In genomic region chrX:119235872-119236598, GRCh38 we compare ENCODE assay signal across 8 cellular contexts. TPM values are rescaled to one million over a fixed set of nuclear protein-coding genes. Genes with fewer than 3 reads are reported as not detected.
A peak's percentile ranks its signal among the peaks of the same experiment; 100 is the strongest.
DNase-seq lines count a peak whose midpoint lies in the region; ATAC-seq and TF ChIP-seq lines count a peak whose summit lies in the region.

PGRMC1 (plus strand) TSS chrX:119236285; CDS start chrX:119236364, 79 bp downstream.

- POLR2A ChIA-PET in GM10248 (lab: Yijun Ruan, JAX) (interaction anchor here (0.7 to 0.8 kb wide), 2 partner anchors 12 to 14 kb away, joined by 3 read pairs; no protein-coding TSS in a partner anchor), HEK293T (lab: Yijun Ruan, JAX) (interaction anchor here (0.8 to 1.2 kb wide), 2 partner anchors 232 to 247 kb away, joined by 3 to 4 read pairs; partner anchors contain the start of gene SLC25A5)

- CTCF ChIA-PET in GM10248 (lab: Yijun Ruan, JAX) = no interaction called here
- CTCF ChIA-PET in HEK293T (lab: Yijun Ruan, JAX) = no interaction called here

- no peaks in the 10 kb centered on the region for H3K36me3 ChIP-seq in adipocyte (ENCODE audit: control insufficient read depth, insufficient read depth, low read length, severe bottlenecking)
- H3K36me3 ChIP-seq in heart left ventricle = peaks cover 0 to under 1% (median 0%) of the 10 kb centered on the region in 9 donors

- peak within 1 kb of the TSS; percentile 94 for H3K4me3 Mint-ChIP-seq in type B pancreatic cell

- no peaks in the 10 kb centered on the region for H3K9me3 Mint-ChIP-seq in type B pancreatic cell

- H3K27me3 ChIP-seq in adipocyte (replicated peaks; ENCODE audit: control insufficient read depth, insufficient read depth, low read length) (no peaks in the 10 kb centered on the region), heart left ventricle (peaks cover 0 to 9% (median 0%) of the 10 kb centered on the region in 9 donors)

- H3K9me3 ChIP-seq in adipocyte (ENCODE audit: control insufficient read depth, low read length) (no peaks in the 10 kb centered on the region), heart left ventricle (no peaks in the 10 kb centered on the region)

- H3K9ac ChIP-seq in adipocyte (ENCODE audit: low read length) = peak within 1 kb of the TSS; percentile 92

- TF ChIP-seq POLR2A in heart left ventricle (IDR thresholded peaks at IDR 0.05) = peak in 1 of 2 donors; percentile 79

- peak; percentile 95 to 99 (median 97) for ATAC-seq in heart left ventricle

- no peaks in the 10 kb centered on the region for H3K27me3 Mint-ChIP-seq in type B pancreatic cell

- TF ChIP-seq CTCF in GM10248 (IDR thresholded peaks at IDR 0.05; ENCODE audit: control extremely low read depth, extremely low read depth, low read depth, missing control alignments) (no peak), heart left ventricle (IDR thresholded peaks at IDR 0.05) (no peak), type B pancreatic cell (conservative IDR thresholded peaks at IDR 0.05) (no peak)

- H3K4me1 Mint-ChIP-seq in type B pancreatic cell (ENCODE audit: unreplicated experiment) = peaks cover 27% of the 10 kb centered on the region

- peak within 1 kb of the TSS; percentile 80 for H3K4me3 ChIP-seq in adipocyte (ENCODE audit: low read length)
- H3K4me3 ChIP-seq in heart left ventricle = peak within 1 kb of the TSS; percentile 54 to 96 (median 74)

- DNase-seq in GM10248 (ENCODE audit: extremely low spot score) (peak; percentile 90), HEK293T (ENCODE audit: extremely low spot score) (peak; percentile 94), MV-4-11 (lab: John Stamatoyannopoulos, UW) (peak; percentile 68), T follicular helper cell (ENCODE audit: low read depth) (peak; percentile 72), adipocyte (ENCODE audit: low read depth) (peak; percentile 86), heart left ventricle (peak; percentile 80 to 91 (median 82)), posterior cingulate gyrus (peak; percentile 64 to 97 (median 80)), type B pancreatic cell (ENCODE audit: extremely low spot score, unreplicated experiment) (peak; percentile 84)

- H3K36me3 Mint-ChIP-seq in type B pancreatic cell = peaks cover 18% of the 10 kb centered on the region

- peak within 1 kb of the TSS; percentile 87 for H3K27ac Mint-ChIP-seq in type B pancreatic cell

- peaks cover 44% of the 10 kb centered on the region for H3K4me1 ChIP-seq in adipocyte (ENCODE audit: control insufficient read depth, insufficient read depth, low read length)
- peaks cover 0 to 19% (median 1%) of the 10 kb centered on the region in 12 donors for H3K4me1 ChIP-seq in heart left ventricle

- 0 to 53% (median 22%) methylated on average over 45 to 76 of the region's 77 CpGs for WGBS in heart left ventricle, 4 donors

- intact Hi-C loops in heart left ventricle (cut with DNase I) (loop anchor here in 2 of 10 donors (2.0 to 10.0 kb wide), 2 partner anchors 163 to 229 kb away; partner anchors contain the start of genes SLC25A43 (in 1 of the 2) and SLC25A5 (in 1 of the 2)), posterior cingulate gyrus (cut with DNase I) (no loop called here)

- H3K27ac ChIP-seq in heart left ventricle = peak within 1 kb of the TSS; percentile 47 to 89 (median 80)

TF ChIP-seq in HEK293T, 16 proteins besides CTCF, POLR2A, EP300 and RAD21:
- TF ChIP-seq CTBP1 (IDR thresholded peaks at IDR 0.05; ENCODE audit: borderline replicate concordance) = no peak
- TF ChIP-seq SUZ12 (IDR thresholded peaks at IDR 0.05) = no peak
- peak; percentile 72 for TF ChIP-seq L3MBTL2 (conservative IDR thresholded peaks at IDR 0.05)
- TF ChIP-seq ELF4 (IDR thresholded peaks at IDR 0.05) = peak; percentile 59; the same call in 1 of the 2 replicates
- no peak for TF ChIP-seq BHLHE40 (IDR thresholded peaks at IDR 0.05; ENCODE audit: borderline replicate concordance)

RNA-seq across cellular contexts. Expression of gene PGRMC1, which starts in this region (rescaled TPM):
- 10 to 100 TPM; 12.6 to 28.6 (median 17.1) TPM for total RNA-seq in heart left ventricle
- polyA plus RNA-seq in heart left ventricle = 10 to 100 TPM; 18.9 to 28.0 TPM
- total RNA-seq in type B pancreatic cell (ENCODE audit: low replicate concordance) = 97.0 and 206 TPM in 2 replicates

Comparison
In these comparisons a context has a peak if more than half of its experiments do, and no peak if none do; other contexts are left out.
1. Peak in every context shown above with its lines: DNase-seq, ATAC-seq, H3K4me3 ChIP-seq and H3K27ac ChIP-seq.